Comparison of ENCODE assay signal across 12 cellular contexts in genomic region chr13:42396501-42396900, GRCh38.
DNase-seq lines count a peak whose midpoint lies in the region; ATAC-seq and TF ChIP-seq lines count a peak whose summit lies in the region.
"Had no signal": no experiment of that assay in that cellular context is flagged by ENCODE, and none has a peak within 500 bp of the region (broad histone marks: within the 10 kb centered on the region; RNA-seq: fewer than 3 reads in every experiment).

No MANE protein-coding gene starts in this region.

- CTCF ChIA-PET in activated naive CD4-positive, alpha-beta T cell treated with anti-CD3 and anti-CD28 coated beads for 36 hours (lab: Charles Lee) = interaction anchor here (1.0 to 2.3 kb wide), 3 partner anchors 10 to 124 kb away, joined by 3 to 8 read pairs (median 3); no protein-coding TSS in a partner anchor

- peaks cover 48% of the 10 kb centered on the region for H3K4me1 ChIP-seq in effector memory CD4-positive, alpha-beta T cell (ENCODE audit: control insufficient read depth, insufficient read depth, low read length, poor library complexity, severe bottlenecking)
- H3K4me1 ChIP-seq in uterus = no peaks in the 10 kb centered on the region
- H3K4me1 ChIP-seq: A549 had no signal

- no peaks in the 10 kb centered on the region for H3K36me3 ChIP-seq in effector memory CD4-positive, alpha-beta T cell (ENCODE audit: control insufficient read depth, insufficient read depth, low read length)
- H3K36me3 ChIP-seq in uterus = no peaks in the 10 kb centered on the region

- no peaks in the 10 kb centered on the region for H3K27me3 ChIP-seq in effector memory CD4-positive, alpha-beta T cell (replicated peaks; ENCODE audit: control insufficient read depth, insufficient read depth, low read length, poor library complexity, severe bottlenecking)
- H3K27me3 ChIP-seq in uterus = no peaks in the 10 kb centered on the region

- H3K4me1 Mint-ChIP-seq in activated naive CD4-positive, alpha-beta T cell treated with anti-CD3 and anti-CD28 coated beads for 36 hours (ENCODE audit: low read depth) = peaks cover 80% of the 10 kb centered on the region

- no peaks in the 10 kb centered on the region for H3K27me3 Mint-ChIP-seq in activated naive CD4-positive, alpha-beta T cell treated with anti-CD3 and anti-CD28 coated beads for 36 hours (ENCODE audit: low read depth)

- H3K4me3 Mint-ChIP-seq in activated naive CD4-positive, alpha-beta T cell treated with anti-CD3 and anti-CD28 coated beads for 36 hours = peak overlapping the region; percentile 84

- peak overlapping the region; percentile 100 for H3K27ac Mint-ChIP-seq in activated naive CD4-positive, alpha-beta T cell treated with anti-CD3 and anti-CD28 coated beads for 36 hours

- no peak overlapping the region for H3K27ac ChIP-seq in effector memory CD4-positive, alpha-beta T cell (ENCODE audit: insufficient read depth, low read length, poor library complexity, severe bottlenecking)
- no peak overlapping the region for H3K27ac ChIP-seq in uterus
- H3K27ac ChIP-seq: A549 had no signal

- no peak for TF ChIP-seq POLR2A in uterus (IDR thresholded peaks at IDR 0.05)

- H3K4me3 ChIP-seq in effector memory CD4-positive, alpha-beta T cell (ENCODE audit: insufficient read depth, low read depth, low read length, poor library complexity, severe bottlenecking) = peak overlapping the region; percentile 10
- no peak overlapping the region for H3K4me3 ChIP-seq in uterus
- H3K4me3 ChIP-seq: A549 had no signal

- ATAC-seq in stimulated activated naive CD8-positive, alpha-beta T cell treated with anti-CD3 and anti-CD28 coated beads, Interleukin-15, Interleukin-2, amounts not matched to agents 100 U/mL and 50 U/mL, for 24 hours = peak; percentile 41
- no peak for ATAC-seq in HG03039 (IDR thresholded peaks at IDR 0.05; ENCODE audit: unreplicated experiment)
- ATAC-seq: A549, HepG2, left ventricle myocardium superior had no signal

- TF ChIP-seq CTCF in uterus (IDR thresholded peaks at IDR 0.05) = no peak

- H3K9me3 Mint-ChIP-seq in activated naive CD4-positive, alpha-beta T cell treated with anti-CD3 and anti-CD28 coated beads for 36 hours = no peaks in the 10 kb centered on the region

- DNase-seq in activated naive CD4-positive, alpha-beta T cell treated with anti-CD3 and anti-CD28 coated beads for 36 hours = peak; percentile 77
- DNase-seq in activated naive CD4-positive, alpha-beta T cell treated with anti-CD3 and anti-CD28 coated beads, Interleukin-2, amount 50 U/mL, for 16 hours = no peak
- DNase-seq in activated CD4-positive, alpha-beta T cell treated with anti-CD3 and anti-CD28 coated beads, Interleukin-2, amount 50 U/mL, for 48 hours = peak; percentile 65 to 74
- no peak for DNase-seq in effector memory CD4-positive, alpha-beta T cell
- peak; percentile 69 for DNase-seq in stimulated activated naive CD8-positive, alpha-beta T cell treated with anti-CD3 and anti-CD28 coated beads, Interleukin-15, Interleukin-2, amounts not matched to agents 100 U/mL and 50 U/mL, for 24 hours
- DNase-seq in NCI-H345 (lab: John Stamatoyannopoulos, UW) (no peak), uterus (no peak)
- DNase-seq: left ventricle myocardium superior, SHP77 had no signal

- H3K9me3 ChIP-seq in effector memory CD4-positive, alpha-beta T cell (ENCODE audit: control insufficient read depth, low read length) = no peaks in the 10 kb centered on the region
- no peaks in the 10 kb centered on the region for H3K9me3 ChIP-seq in uterus
- H3K9me3 ChIP-seq: A549 had no signal

- intact Hi-C loops in activated naive CD4-positive, alpha-beta T cell treated with anti-CD3 and anti-CD28 coated beads for 36 hours (cut with micrococcal nuclease) = loop anchor here (10.0 kb wide), 2 partner anchors 352 to 932 kb away; partner anchors contain the start of gene DGKH
- intact Hi-C loops in uterus (cut with DNase I; ENCODE audit: low total_unique reads) = no loop called here

- H3K36me3 Mint-ChIP-seq in activated naive CD4-positive, alpha-beta T cell treated with anti-CD3 and anti-CD28 coated beads for 36 hours (ENCODE audit: low read depth) = peaks cover 10% of the 10 kb centered on the region

Comparison
In these comparisons a context has a peak if more than half of its experiments do, and no peak if none do; other contexts are left out.
1. DNase-seq: peak in activated naive CD4-positive, alpha-beta T cell treated with anti-CD3 and anti-CD28 coated beads for 36 hours (single experiment), activated CD4-positive, alpha-beta T cell treated with anti-CD3 and anti-CD28 coated beads, Interleukin-2, amount 50 U/mL, for 48 hours (2 of 2) and stimulated activated naive CD8-positive, alpha-beta T cell treated with anti-CD3 and anti-CD28 coated beads, Interleukin-15, Interleukin-2, amounts not matched to agents 100 U/mL and 50 U/mL, for 24 hours (single experiment); none in activated naive CD4-positive, alpha-beta T cell treated with anti-CD3 and anti-CD28 coated beads, Interleukin-2, amount 50 U/mL, for 16 hours (single experiment), effector memory CD4-positive, alpha-beta T cell (0 of 3), NCI-H345 (single experiment) and uterus (0 of 2).